8 cellular contexts compared by ENCODE assay signal in genomic region chr6:158060447-158061360, GRCh38.
DNase-seq lines count a peak whose midpoint lies in the region; ATAC-seq and TF ChIP-seq lines count a peak whose summit lies in the region.

No MANE protein-coding gene starts in this region.

- peaks cover 36% of the 10 kb centered on the region for H3K79me2 ChIP-seq in SK-N-SH (ENCODE audit: insufficient read depth)

- H3K4me1 ChIP-seq in SK-N-SH (ENCODE audit: control insufficient read depth in 1 of 2, insufficient read depth in 2 of 2, low read depth in 1 of 2, low read length in 1 of 2) (peaks cover 14 to 39% of the 10 kb centered on the region in 2 experiments; a peak in 3 of 4 replicates), HAP-1 (no peaks in the 10 kb centered on the region)

- H3F3A ChIP-seq in SK-N-SH (replicated peaks; ENCODE audit: insufficient read depth): peaks cover 54% of the 10 kb centered on the region

- H3K4me3 Mint-ChIP-seq in activated naive CD8-positive, alpha-beta T cell: no peak overlapping the region
- no peak overlapping the region for H3K4me3 Mint-ChIP-seq in activated naive CD8-positive, alpha-beta T cell treated with anti-CD3 and anti-CD28 coated beads for 36 hours
- no peak overlapping the region for H3K4me3 Mint-ChIP-seq in osteocyte (ENCODE audit: unreplicated experiment)

- no peak for ATAC-seq in GM18498 (IDR thresholded peaks at IDR 0.05; ENCODE audit: unreplicated experiment)

- no peaks in the 10 kb centered on the region for H3K9me3 Mint-ChIP-seq in activated naive CD8-positive, alpha-beta T cell (ENCODE audit: low read depth)
- no peaks in the 10 kb centered on the region for H3K9me3 Mint-ChIP-seq in activated naive CD8-positive, alpha-beta T cell treated with anti-CD3 and anti-CD28 coated beads for 36 hours
- H3K9me3 Mint-ChIP-seq in osteocyte (ENCODE audit: unreplicated experiment): no peaks in the 10 kb centered on the region

- H3K27me3 Mint-ChIP-seq in activated naive CD8-positive, alpha-beta T cell: no peaks in the 10 kb centered on the region
- no peaks in the 10 kb centered on the region for H3K27me3 Mint-ChIP-seq in activated naive CD8-positive, alpha-beta T cell treated with anti-CD3 and anti-CD28 coated beads for 36 hours
- H3K27me3 Mint-ChIP-seq in osteocyte (ENCODE audit: unreplicated experiment): no peaks in the 10 kb centered on the region

- in situ Hi-C loops in HAP-1 (cut with MboI; ENCODE audit: low sequenced_read_pairs): no loop called here

- H3K27me3 ChIP-seq in SK-N-SH (ENCODE audit: insufficient read depth): no peaks in the 10 kb centered on the region
- no peaks in the 10 kb centered on the region for H3K27me3 ChIP-seq in HAP-1 (ENCODE audit: low read depth)

- 51% methylated on average over 9 of the region's 12 CpGs for WGBS in SK-N-SH (ENCODE audit: low lambda C conversion rate)

- POLR2A ChIA-PET in SK-N-SH (lab: Yijun Ruan, JAX): no interaction called here

- H3K27ac Mint-ChIP-seq in activated naive CD8-positive, alpha-beta T cell: peak overlapping the region; percentile 50
- H3K27ac Mint-ChIP-seq in activated naive CD8-positive, alpha-beta T cell treated with anti-CD3 and anti-CD28 coated beads for 36 hours: no peak overlapping the region
- peak overlapping the region; percentile 80 for H3K27ac Mint-ChIP-seq in osteocyte (ENCODE audit: unreplicated experiment)

- peak in 1 of 2 experiments; percentile 70; a peak in 1 of 4 replicates for TF ChIP-seq EP300 in SK-N-SH (IDR thresholded peaks at IDR 0.05; ENCODE audit: borderline replicate concordance in 1 of 2, low read depth in 1 of 2, low read length in 1 of 2)

- H3K9me3 ChIP-seq in SK-N-SH: no peaks in the 10 kb centered on the region
- no peaks in the 10 kb centered on the region for H3K9me3 ChIP-seq in HAP-1

- H3K4me1 Mint-ChIP-seq in activated naive CD8-positive, alpha-beta T cell (ENCODE audit: low read depth): peaks cover 29% of the 10 kb centered on the region
- H3K4me1 Mint-ChIP-seq in activated naive CD8-positive, alpha-beta T cell treated with anti-CD3 and anti-CD28 coated beads for 36 hours: peaks cover 19% of the 10 kb centered on the region
- H3K4me1 Mint-ChIP-seq in osteocyte (ENCODE audit: unreplicated experiment): peaks cover 41% of the 10 kb centered on the region

- CTCF ChIA-PET in SK-N-SH (lab: Yijun Ruan, JAX): interaction anchor here (2.2 to 4.3 kb wide), 3 partner anchors 11 to 304 kb away, joined by 7 to 35 read pairs (median 14); no protein-coding TSS in a partner anchor

- peaks cover 2% of the 10 kb centered on the region for H3K36me3 Mint-ChIP-seq in activated naive CD8-positive, alpha-beta T cell
- H3K36me3 Mint-ChIP-seq in activated naive CD8-positive, alpha-beta T cell treated with anti-CD3 and anti-CD28 coated beads for 36 hours: peaks cover 16% of the 10 kb centered on the region
- peaks cover 42% of the 10 kb centered on the region for H3K36me3 Mint-ChIP-seq in osteocyte (ENCODE audit: unreplicated experiment)

- TF ChIP-seq RAD21 in SK-N-SH (IDR thresholded peaks at IDR 0.05; ENCODE audit: low read length): no peak

- no peak overlapping the region for H2AFZ ChIP-seq in SK-N-SH (ENCODE audit: low read depth)

- H3K27ac ChIP-seq in SK-N-SH (ENCODE audit: low read depth in 2 of 2, low read length in 1 of 2): peak overlapping the region; percentile 51 to 99

- no peak for DNase-seq in activated naive CD8-positive, alpha-beta T cell treated with anti-CD3 and anti-CD28 coated beads for 36 hours
- DNase-seq in SK-N-SH (peak; percentile 60), fibroblast of pulmonary artery (ENCODE audit: low read depth) (peak; percentile 94), osteocyte (ENCODE audit: extremely low spot score, unreplicated experiment) (no peak), SW480 (ENCODE audit: low spot score) (no peak), HAP-1 (ENCODE audit: low spot score in 2 of 2) (no peak)

- TF ChIP-seq CTCF in SK-N-SH (IDR thresholded peaks at IDR 0.05) (no peak), fibroblast of pulmonary artery (IDR thresholded peaks at IDR 0.05; ENCODE audit: low read length, missing control alignments) (no peak), osteocyte (IDR thresholded peaks at IDR 0.05) (no peak)

- no peaks in the 10 kb centered on the region for H3K9me2 ChIP-seq in SK-N-SH

- H3K4me3 ChIP-seq in SK-N-SH (ENCODE audit: low read depth in 2 of 2, low read length in 1 of 2) (no peak overlapping the region), fibroblast of pulmonary artery (replicated peaks; ENCODE audit: low read depth, low read length) (no peak overlapping the region), HAP-1 (no peak overlapping the region)

- H3K9ac ChIP-seq in SK-N-SH: peak overlapping the region; percentile 77

- H3K4me2 ChIP-seq in SK-N-SH: peak overlapping the region; percentile 57; the same call in 1 of the 2 replicates

- H3K36me3 ChIP-seq in SK-N-SH (replicated peaks in 1 of 2; ENCODE audit: control insufficient read depth in 1 of 2, insufficient read depth in 2 of 2, low read length in 1 of 2) (peaks cover 27 to 59% of the 10 kb centered on the region in 2 experiments), HAP-1 (replicated peaks) (no peaks in the 10 kb centered on the region)

- no peaks in the 10 kb centered on the region for H4K20me1 ChIP-seq in SK-N-SH (ENCODE audit: insufficient read depth)

TF ChIP-seq in SK-N-SH, 30 proteins besides CTCF, POLR2A, EP300 and RAD21 (continues in another document):
- TF ChIP-seq USF1 (IDR thresholded peaks at IDR 0.05; ENCODE audit: borderline replicate concordance, low read depth) (no peak), JUND (IDR thresholded peaks at IDR 0.05) (0 out of 2 replicates have a peak, but pooled peaks have one; percentile 18), TEAD4 (IDR thresholded peaks at IDR 0.05; ENCODE audit: borderline replicate concordance, insufficient read depth) (0 out of 2 replicates have a peak, but pooled peaks have one; percentile 48), SIN3A (IDR thresholded peaks at IDR 0.05; ENCODE audit: borderline replicate concordance, low read depth, low read length) (0 out of 2 replicates have a peak, but pooled peaks have one; percentile 23), NFIC (IDR thresholded peaks at IDR 0.05; ENCODE audit: borderline replicate concordance) (peak; percentile 89), POLR2AphosphoS5 (IDR thresholded peaks at IDR 0.05; ENCODE audit: low read depth, low read length) (peak; percentile 35; the same call in 1 of the 2 replicates), PBX3 (IDR thresholded peaks at IDR 0.05) (peak; percentile 81), MXI1 (IDR thresholded peaks at IDR 0.05; ENCODE audit: low read depth, low read length) (no peak), NRF1 (IDR thresholded peaks at IDR 0.05; ENCODE audit: low read depth, low read length) (no peak), TCF12 (IDR thresholded peaks at IDR 0.05) (peak; percentile 66), REST (IDR thresholded peaks at IDR 0.05; ENCODE audit: low read depth, low read length) (peak; percentile 32; the same call in 1 of the 2 replicates), EZH2phosphoT487 (IDR thresholded peaks at IDR 0.05; ENCODE audit: borderline replicate concordance, low read depth) (no peak), MAX (IDR thresholded peaks at IDR 0.05; ENCODE audit: low read depth) (peak; percentile 54)

Comparison
In these comparisons a context has a peak if more than half of its experiments do, and no peak if none do; other contexts are left out.
1. DNase-seq: peak in SK-N-SH (single experiment) and fibroblast of pulmonary artery (single experiment); none in activated naive CD8-positive, alpha-beta T cell treated with anti-CD3 and anti-CD28 coated beads for 36 hours (single experiment), osteocyte (single experiment), SW480 (single experiment) and HAP-1 (0 of 2).